ENCODE assay signal across 19 cellular contexts in the genomic region with DNA sequence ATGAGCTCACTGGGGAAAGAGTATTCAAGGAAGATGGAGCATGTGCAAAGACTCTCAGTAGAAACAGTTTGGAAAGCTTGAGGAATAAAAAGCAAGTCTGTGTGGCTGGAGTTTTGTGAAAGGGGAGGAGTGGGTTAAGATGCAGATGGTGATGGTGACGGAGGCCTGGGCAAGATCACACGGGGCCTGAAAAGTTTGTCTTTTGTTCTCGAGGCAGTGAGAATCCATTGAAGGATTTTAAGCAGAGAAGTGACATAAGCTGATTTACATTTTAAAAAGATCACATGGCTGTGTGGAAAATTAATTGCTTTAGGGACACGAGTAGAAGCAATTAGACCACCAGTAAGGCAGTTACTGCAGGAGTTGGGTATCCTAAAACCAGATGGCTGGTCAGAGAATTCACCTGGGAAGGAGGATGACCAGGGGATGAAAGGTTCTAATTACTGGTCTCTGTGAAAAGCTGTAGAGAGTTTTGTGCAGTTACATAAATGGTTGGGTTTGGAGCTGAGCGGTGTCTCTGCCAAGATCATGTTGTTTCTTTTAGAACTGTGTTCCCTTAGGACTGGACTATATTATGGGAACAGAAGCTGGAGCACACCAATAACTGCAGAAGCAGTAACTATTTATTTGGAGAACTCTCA. TPM values are rescaled to one million over a fixed set of nuclear protein-coding genes. Genes with fewer than 3 reads are reported as not detected.
DNase-seq lines count a peak whose midpoint lies in the region; ATAC-seq and TF ChIP-seq lines count a peak whose summit lies in the region.
"Had no signal": no experiment of that assay in that cellular context is flagged by ENCODE, and none has a peak within 500 bp of the region (broad histone marks: within the 10 kb centered on the region; RNA-seq: fewer than 3 reads in every experiment).

No MANE protein-coding gene starts in this region.

- CTCF ChIA-PET in activated CD8-positive, alpha-beta memory T cell treated with anti-CD3 and anti-CD28 coated beads, Interleukin-2, amount 10 ng/mL, durations not matched to agents 7 days and 5 days (lab: Charles Lee) = interaction anchor here (1.0 to 2.4 kb wide), 4 partner anchors 8 to 218 kb away, joined by 3 to 6 read pairs (median 4); no protein-coding TSS in a partner anchor
- CTCF ChIA-PET in naive thymus-derived CD4-positive, alpha-beta T cell (lab: Charles Lee) = interaction anchor here (0.9 to 1.4 kb wide), 4 partner anchors 87 to 158 kb away, joined by 3 to 6 read pairs (median 3); a partner anchor contains a TSS

- H3K9me3 ChIP-seq in naive thymus-derived CD4-positive, alpha-beta T cell (ENCODE audit: control insufficient read depth in 2 of 3, low read length in 3 of 3) = no peaks in the 10 kb centered on the region
- H3K9me3 ChIP-seq in thyroid gland = no peaks in the 10 kb centered on the region
- H3K9me3 ChIP-seq: A549, mucosa of descending colon had no signal

- H3K36me3 Mint-ChIP-seq in activated CD8-positive, alpha-beta memory T cell treated with anti-CD3 and anti-CD28 coated beads, Interleukin-2, amount 10 ng/mL, durations not matched to agents 7 days and 5 days = peaks cover 44% of the 10 kb centered on the region
- peaks cover 22 to 55% (median 37%) of the 10 kb centered on the region in 5 donors for H3K36me3 Mint-ChIP-seq in naive thymus-derived CD4-positive, alpha-beta T cell
- peaks cover 80 to 92% of the 10 kb centered on the region in 2 donors for H3K36me3 Mint-ChIP-seq in CD14-positive monocyte

- peak; percentile 33 for DNase-seq in activated CD8-positive, alpha-beta memory T cell treated with anti-CD3 and anti-CD28 coated beads, Interleukin-2, amount 10 ng/mL, durations not matched to agents 7 days and 5 days
- DNase-seq in activated CD8-positive, alpha-beta memory T cell treated with anti-CD3 and anti-CD28 coated beads for 24 hours = no peak
- DNase-seq in globus pallidus (ENCODE audit: low spot score) (peak; percentile 69), thyroid gland (no peak), CD14-positive monocyte (ENCODE audit: low spot score) (no peak), NCI-H510A (lab: John Stamatoyannopoulos, UW) (no peak)
- DNase-seq in naive thymus-derived CD4-positive, alpha-beta T cell = no peak
- DNase-seq in activated naive CD4-positive, alpha-beta T cell treated with anti-CD3 and anti-CD28 coated beads, Interleukin-2, amount 50 U/mL, for 16 hours = no peak
- DNase-seq: activated T-cell treated with anti-CD3 and anti-CD28 coated beads, Interleukin-2, amount 50 U/mL, for 48 hours; aorta; CD8-positive, alpha-beta memory T cell; effector memory CD8-positive, alpha-beta T cell; Kasumi-1; mucosa of descending colon; NCI-H1694; NCI-H510A treated with DMSO at 0.1 percent for 48 hours; T-helper 1 cell had no signal

- intact Hi-C loops in naive thymus-derived CD4-positive, alpha-beta T cell (cut with micrococcal nuclease) = no loop called here
- intact Hi-C loops in thyroid gland (cut with DNase I) = no loop called here
- intact Hi-C loops in CD14-positive monocyte (cut with micrococcal nuclease) = no loop called here

- TF ChIP-seq POLR2A in thyroid gland (IDR thresholded peaks at IDR 0.05) = no peak

- no peaks in the 10 kb centered on the region for H3K27me3 Mint-ChIP-seq in activated CD8-positive, alpha-beta memory T cell treated with anti-CD3 and anti-CD28 coated beads, Interleukin-2, amount 10 ng/mL, durations not matched to agents 7 days and 5 days
- H3K27me3 Mint-ChIP-seq in naive thymus-derived CD4-positive, alpha-beta T cell = no peaks in the 10 kb centered on the region
- H3K27me3 Mint-ChIP-seq in CD14-positive monocyte (ENCODE audit: low read depth in 3 of 3) = peaks cover 0 to 2% (median 2%) of the 10 kb centered on the region in 3 donors
- H3K27me3 Mint-ChIP-seq: CD8-positive, alpha-beta memory T cell; effector memory CD8-positive, alpha-beta T cell had no signal

- peaks cover 10 to 70% (median 12%) of the 10 kb centered on the region in 3 experiments for H3K36me3 ChIP-seq in naive thymus-derived CD4-positive, alpha-beta T cell (ENCODE audit: control insufficient read depth in 2 of 3, insufficient read depth in 3 of 3, low read length in 3 of 3)
- peaks cover 25 to 27% of the 10 kb centered on the region in 2 donors for H3K36me3 ChIP-seq in thyroid gland

- no peak overlapping the region for H3K27ac Mint-ChIP-seq in activated CD8-positive, alpha-beta memory T cell treated with anti-CD3 and anti-CD28 coated beads, Interleukin-2, amount 10 ng/mL, durations not matched to agents 7 days and 5 days
- peak overlapping the region in 6 of 9 donors; percentile 3 to 44 (median 30) for H3K27ac Mint-ChIP-seq in naive thymus-derived CD4-positive, alpha-beta T cell
- H3K27ac Mint-ChIP-seq in CD14-positive monocyte = no peak overlapping the region

- WGBS in thyroid gland, 2 donors = 58 to 64% methylated on average over 5 of the region's 5 CpGs

- no peak for ATAC-seq in activated CD8-positive, alpha-beta memory T cell treated with anti-CD3 and anti-CD28 coated beads, Interleukin-2, amount 10 ng/mL, durations not matched to agents 7 days and 5 days
- ATAC-seq in naive thymus-derived CD4-positive, alpha-beta T cell = no peak
- ATAC-seq: A549; activated CD4-positive, CD25-positive, alpha-beta regulatory T cell treated with anti-CD3 and anti-CD28 coated beads, Interleukin-2, amount 50 U/mL, for 24 hours; effector memory CD8-positive, alpha-beta T cell had no signal

- H3K9me3 Mint-ChIP-seq in activated CD8-positive, alpha-beta memory T cell treated with anti-CD3 and anti-CD28 coated beads, Interleukin-2, amount 10 ng/mL, durations not matched to agents 7 days and 5 days (ENCODE audit: low read depth) = no peaks in the 10 kb centered on the region
- no peaks in the 10 kb centered on the region for H3K9me3 Mint-ChIP-seq in naive thymus-derived CD4-positive, alpha-beta T cell
- no peaks in the 10 kb centered on the region for H3K9me3 Mint-ChIP-seq in CD14-positive monocyte
- H3K9me3 Mint-ChIP-seq: CD8-positive, alpha-beta memory T cell; effector memory CD8-positive, alpha-beta T cell had no signal

- no peaks in the 10 kb centered on the region for H3K27me3 ChIP-seq in naive thymus-derived CD4-positive, alpha-beta T cell (ENCODE audit: control insufficient read depth in 2 of 2, insufficient read depth in 2 of 2, low read length in 2 of 2)
- H3K27me3 ChIP-seq in thyroid gland = no peaks in the 10 kb centered on the region

- H3K27ac ChIP-seq in naive thymus-derived CD4-positive, alpha-beta T cell (ENCODE audit: low read depth, low read length) = no peak overlapping the region
- peak overlapping the region; percentile 30 to 73 (median 65) for H3K27ac ChIP-seq in thyroid gland
- H3K27ac ChIP-seq: A549 had no signal

- POLR2A ChIA-PET in naive thymus-derived CD4-positive, alpha-beta T cell (lab: Charles Lee) = interaction anchor here (0.9 to 1.0 kb wide), 2 partner anchors 22 to 87 kb away, joined by 5 read pairs; a partner anchor contains a TSS

- no peak overlapping the region for H3K4me3 Mint-ChIP-seq in activated CD8-positive, alpha-beta memory T cell treated with anti-CD3 and anti-CD28 coated beads, Interleukin-2, amount 10 ng/mL, durations not matched to agents 7 days and 5 days
- H3K4me3 Mint-ChIP-seq in naive thymus-derived CD4-positive, alpha-beta T cell = no peak overlapping the region
- no peak overlapping the region for H3K4me3 Mint-ChIP-seq in CD14-positive monocyte
- H3K4me3 Mint-ChIP-seq: effector memory CD8-positive, alpha-beta T cell had no signal

- peaks cover 0 to 3% of the 10 kb centered on the region in 2 donors for H3K4me1 ChIP-seq in naive thymus-derived CD4-positive, alpha-beta T cell (ENCODE audit: control insufficient read depth in 2 of 2, insufficient read depth in 2 of 2, low read length in 2 of 2)
- H3K4me1 ChIP-seq in thyroid gland = peaks cover 8 to 15% of the 10 kb centered on the region in 2 donors
- H3K4me1 ChIP-seq: A549 had no signal

- H3K4me1 Mint-ChIP-seq in activated CD8-positive, alpha-beta memory T cell treated with anti-CD3 and anti-CD28 coated beads, Interleukin-2, amount 10 ng/mL, durations not matched to agents 7 days and 5 days = peaks cover 14% of the 10 kb centered on the region
- peaks cover 26 to 59% (median 47%) of the 10 kb centered on the region in 7 donors for H3K4me1 Mint-ChIP-seq in naive thymus-derived CD4-positive, alpha-beta T cell
- H3K4me1 Mint-ChIP-seq in CD14-positive monocyte = peaks cover 2% of the 10 kb centered on the region

- no peak for TF ChIP-seq CTCF in thyroid gland (IDR thresholded peaks at IDR 0.05)
- no peak for TF ChIP-seq CTCF in CD14-positive monocyte (IDR thresholded peaks at IDR 0.05)

- H3K4me3 ChIP-seq in naive thymus-derived CD4-positive, alpha-beta T cell (ENCODE audit: low read length) = no peak overlapping the region
- H3K4me3 ChIP-seq in thyroid gland (replicated peaks in 1 of 3) = no peak overlapping the region
- H3K4me3 ChIP-seq: A549, mucosa of descending colon had no signal

RNA-seq across cellular contexts. Expression of a gene that starts 7.1 kb away (rescaled TPM):
- 10 to 100 TPM; 25.6 to 33.1 TPM for total RNA-seq in activated CD8-positive, alpha-beta memory T cell treated with anti-CD3 and anti-CD28 coated beads, Interleukin-2, amount 10 ng/mL, durations not matched to agents 7 days and 5 days
- total RNA-seq in naive thymus-derived CD4-positive, alpha-beta T cell = 10 to 100 TPM; 21.4 to 37.9 (median 27.9) TPM
- polyA plus RNA-seq in naive thymus-derived CD4-positive, alpha-beta T cell = 10 to 100 TPM; 17.2 to 29.1 TPM
- total RNA-seq in thyroid gland = 10 to 100 TPM; 12.9 to 36.7 (median 18.8) TPM
- 10 to 100 TPM; 11.9 to 14.1 TPM for polyA plus RNA-seq in CD14-positive monocyte

RNA-seq across cellular contexts. Expression of a gene that starts 7.2 kb away (rescaled TPM):
- 100 to 1,000 TPM; 151 to 161 TPM for total RNA-seq in activated CD8-positive, alpha-beta memory T cell treated with anti-CD3 and anti-CD28 coated beads, Interleukin-2, amount 10 ng/mL, durations not matched to agents 7 days and 5 days
- total RNA-seq in naive thymus-derived CD4-positive, alpha-beta T cell = 100 to 1,000 TPM in 1 of 5 experiments, 10 to 100 TPM in 4; 34.4 to 165 (median 89.6) TPM
- 10 to 100 TPM; 67.8 to 79.7 TPM for polyA plus RNA-seq in naive thymus-derived CD4-positive, alpha-beta T cell
- total RNA-seq in thyroid gland = 100 to 1,000 TPM; 101 to 144 (median 121) TPM
- polyA plus RNA-seq in CD14-positive monocyte = 100 to 1,000 TPM; 250 to 271 TPM

RNA-seq across cellular contexts. Expression of a gene that starts 15.7 kb away (rescaled TPM):
- total RNA-seq in activated CD8-positive, alpha-beta memory T cell treated with anti-CD3 and anti-CD28 coated beads, Interleukin-2, amount 10 ng/mL, durations not matched to agents 7 days and 5 days = 100 to 1,000 TPM; 134 to 144 TPM
- total RNA-seq in naive thymus-derived CD4-positive, alpha-beta T cell = 100 to 1,000 TPM; 116 to 135 (median 128) TPM
- 100 to 1,000 TPM; 210 to 247 TPM for polyA plus RNA-seq in naive thymus-derived CD4-positive, alpha-beta T cell
- total RNA-seq in thyroid gland = 100 to 1,000 TPM in 3 of 4 donors, 10 to 100 TPM in 1; 96.6 to 113 (median 108) TPM
- polyA plus RNA-seq in CD14-positive monocyte = 100 to 1,000 TPM; 232 to 233 TPM

RNA-seq across cellular contexts. Expression of a gene that starts 22.9 kb away (rescaled TPM):
- 10 to 100 TPM; 76.8 to 79.3 TPM for total RNA-seq in activated CD8-positive, alpha-beta memory T cell treated with anti-CD3 and anti-CD28 coated beads, Interleukin-2, amount 10 ng/mL, durations not matched to agents 7 days and 5 days
- total RNA-seq in naive thymus-derived CD4-positive, alpha-beta T cell = 100 to 1,000 TPM in 3 of 5 experiments, 10 to 100 TPM in 2; 49.9 to 160 (median 134) TPM
- 100 to 1,000 TPM in 1 of 2 donors, 10 to 100 TPM in 1; 91.6 to 116 TPM for polyA plus RNA-seq in naive thymus-derived CD4-positive, alpha-beta T cell
- total RNA-seq in thyroid gland = 10 to 100 TPM; 51.3 to 97.3 (median 69.1) TPM
- 100 to 1,000 TPM; 218 to 359 TPM for polyA plus RNA-seq in CD14-positive monocyte

RNA-seq across cellular contexts. Expression of a gene that starts 59.3 kb away (rescaled TPM):
- under 1 TPM; 0.14 to 0.32 TPM for total RNA-seq in activated CD8-positive, alpha-beta memory T cell treated with anti-CD3 and anti-CD28 coated beads, Interleukin-2, amount 10 ng/mL, durations not matched to agents 7 days and 5 days
- total RNA-seq in naive thymus-derived CD4-positive, alpha-beta T cell = 10 to 100 TPM in 3 of 5 experiments, 1 to 10 TPM in 1, under 1 TPM in 1; 0.48 to 12.5 (median 10.9) TPM
- polyA plus RNA-seq in naive thymus-derived CD4-positive, alpha-beta T cell = 1 to 10 TPM; 2.7 to 4.8 TPM
- total RNA-seq in thyroid gland = 10 to 100 TPM in 1 of 4 donors, 1 to 10 TPM in 3; 5.6 to 14.4 (median 9.6) TPM
- polyA plus RNA-seq in CD14-positive monocyte = under 1 TPM; 0.01 to 0.02 TPM

Comparison
In these comparisons a context has a peak if more than half of its experiments do, and no peak if none do; other contexts are left out.
1. DNase-seq: peak in activated CD8-positive, alpha-beta memory T cell treated with anti-CD3 and anti-CD28 coated beads, Interleukin-2, amount 10 ng/mL, durations not matched to agents 7 days and 5 days (single experiment) and globus pallidus (single experiment); none in activated CD8-positive, alpha-beta memory T cell treated with anti-CD3 and anti-CD28 coated beads for 24 hours (single experiment), naive thymus-derived CD4-positive, alpha-beta T cell (0 of 9), thyroid gland (0 of 2), CD14-positive monocyte (single experiment), NCI-H510A (single experiment) and activated naive CD4-positive, alpha-beta T cell treated with anti-CD3 and anti-CD28 coated beads, Interleukin-2, amount 50 U/mL, for 16 hours (single experiment).
2. H3K27ac Mint-ChIP-seq: peak in naive thymus-derived CD4-positive, alpha-beta T cell (6 of 9); none in activated CD8-positive, alpha-beta memory T cell treated with anti-CD3 and anti-CD28 coated beads, Interleukin-2, amount 10 ng/mL, durations not matched to agents 7 days and 5 days (single experiment) and CD14-positive monocyte (0 of 7).